Comparison of ENCODE assay signal across 17 cellular contexts in genomic region chr9:135244751-135245221, GRCh38.
DNase-seq lines count a peak whose midpoint lies in the region; ATAC-seq and TF ChIP-seq lines count a peak whose summit lies in the region.
"Had no signal": no experiment of that assay in that cellular context is flagged by ENCODE, and none has a peak within 500 bp of the region (broad histone marks: within the 10 kb centered on the region; RNA-seq: fewer than 3 reads in every experiment).

No MANE protein-coding gene starts in this region.

- no peak overlapping the region for H3T11ph ChIP-seq in H9 (ENCODE audit: low read length)

- H3K4me1 ChIP-seq in BLaER1 treated with 17β-estradiol and CSF1 and Interleukin-3, amounts not matched to agents 10 nM and 100 nM = peaks cover 7 to 85% (median 80%) of the 10 kb centered on the region in 10 experiments; a peak in 19 of 20 replicates
- H3K4me1 ChIP-seq in neural progenitor cell (no peaks in the 10 kb centered on the region), H9 (ENCODE audit: insufficient read depth, low read length) (no peaks in the 10 kb centered on the region; the same call in 1 of the 2 replicates)
- H3K4me1 ChIP-seq: ascending aorta, gastrocnemius medialis had no signal

- no peak overlapping the region for H3K56ac ChIP-seq in H9 (ENCODE audit: insufficient read length, low read depth, low read length)

- H3K9ac ChIP-seq in BLaER1 treated with 17β-estradiol and CSF1 and Interleukin-3, amounts not matched to agents 10 nM and 100 nM = peak overlapping the region in 1 of 11 experiments; percentile 9; a peak in 1 of 22 replicates
- H3K9ac ChIP-seq in neural progenitor cell (no peak overlapping the region), H9 (ENCODE audit: extremely low read depth, insufficient read length, low read length) (no peak overlapping the region)

- no peak overlapping the region for H3K27ac ChIP-seq in BLaER1 treated with 17β-estradiol and CSF1 and Interleukin-3, amounts not matched to agents 10 nM and 100 nM
- no peak overlapping the region for H3K27ac ChIP-seq in neural progenitor cell
- H3K27ac ChIP-seq in H9 (ENCODE audit: insufficient read length, low read depth, low read length) = no peak overlapping the region
- H3K27ac ChIP-seq: ascending aorta, gastrocnemius medialis had no signal

- H3K9me3 ChIP-seq in BLaER1 treated with 17β-estradiol and CSF1 and Interleukin-3, amounts not matched to agents 10 nM and 100 nM (replicated peaks in 1 of 11) = no peaks in the 10 kb centered on the region
- H3K9me3 ChIP-seq in neural progenitor cell (ENCODE audit: low read depth) (no peaks in the 10 kb centered on the region), H9 (ENCODE audit: control insufficient read depth, low read depth, low read length) (no peaks in the 10 kb centered on the region)
- H3K9me3 ChIP-seq: ascending aorta, gastrocnemius medialis had no signal

- no peaks in the 10 kb centered on the region for H3K79me2 ChIP-seq in neural progenitor cell (ENCODE audit: low read depth)
- H3K79me2 ChIP-seq in H9 (ENCODE audit: insufficient read depth, low read length) = no peaks in the 10 kb centered on the region

- peak overlapping the region in 9 of 11 experiments; percentile 12 to 94 (median 72); a peak in 17 of 22 replicates for H3K4me2 ChIP-seq in BLaER1 treated with 17β-estradiol and CSF1 and Interleukin-3, amounts not matched to agents 10 nM and 100 nM
- H3K4me2 ChIP-seq in neural progenitor cell = no peak overlapping the region
- H3K4me2 ChIP-seq in H9 (ENCODE audit: insufficient read depth, insufficient read length, low read length) = no peak overlapping the region

- ATAC-seq in esophagus mucosa = peak; percentile 17
- ATAC-seq in effector memory CD8-positive, alpha-beta T cell (replicated peaks) = no peak
- no peak for ATAC-seq in stimulated activated memory B cell treated with anti-CD40 and anti-IgM and Interleukin-4, amounts not matched to agents 10 μg/mL and 1 μg/mL and 100 μg/mL, for 72 hours
- ATAC-seq: activated CD4-positive, CD25-positive, alpha-beta regulatory T cell treated with anti-CD3 and anti-CD28 coated beads, Interleukin-2, amount 50 U/mL, for 24 hours; gastrocnemius medialis; natural killer cell treated with Interleukin-12 subunit alpha and Interleukin-12 subunit beta and Interleukin-15 and Interleukin-18, amount 100 ng/mL, for 72 hours; T-helper 17 cell had no signal

- H3K23me2 ChIP-seq in H9 (ENCODE audit: insufficient read length, low read depth, low read length, poor library complexity, severe bottlenecking) = no peaks in the 10 kb centered on the region

- no peak overlapping the region for H2BK5ac ChIP-seq in H9 (ENCODE audit: insufficient read length, low read length)

- H3K27ac Mint-ChIP-seq in neural progenitor cell = peak overlapping the region; percentile 82
- H3K27ac Mint-ChIP-seq in H9 = no peak overlapping the region
- H3K27ac Mint-ChIP-seq in effector memory CD8-positive, alpha-beta T cell = no peak overlapping the region
- no peak overlapping the region for H3K27ac Mint-ChIP-seq in stimulated activated memory B cell treated with anti-CD40 and anti-IgM and Interleukin-4, amounts not matched to agents 10 μg/mL and 1 μg/mL and 100 μg/mL, for 72 hours
- H3K27ac Mint-ChIP-seq: memory B cell; natural killer cell treated with Interleukin-12 subunit alpha and Interleukin-12 subunit beta and Interleukin-15 and Interleukin-18, amount 100 ng/mL, for 72 hours; T-helper 17 cell had no signal

- H3K4me1 Mint-ChIP-seq in neural progenitor cell (peaks cover 11% of the 10 kb centered on the region), H9 (peaks cover 17 to 24% of the 10 kb centered on the region in 2 experiments)
- peaks cover 0 to 1% of the 10 kb centered on the region in 2 donors for H3K4me1 Mint-ChIP-seq in effector memory CD8-positive, alpha-beta T cell (ENCODE audit: low read depth in 2 of 2)
- H3K4me1 Mint-ChIP-seq in stimulated activated memory B cell treated with anti-CD40 and anti-IgM and Interleukin-4, amounts not matched to agents 10 μg/mL and 1 μg/mL and 100 μg/mL, for 72 hours = no peaks in the 10 kb centered on the region

- peaks cover 0 to 36% (median 0%) of the 10 kb centered on the region in 11 experiments; a peak in 4 of 22 replicates for H4K20me1 ChIP-seq in BLaER1 treated with 17β-estradiol and CSF1 and Interleukin-3, amounts not matched to agents 10 nM and 100 nM
- H4K20me1 ChIP-seq in neural progenitor cell (ENCODE audit: low read depth) = no peaks in the 10 kb centered on the region
- no peaks in the 10 kb centered on the region for H4K20me1 ChIP-seq in H9 (ENCODE audit: control insufficient read depth, insufficient read depth, insufficient read length)

- no peak overlapping the region for H4K8ac ChIP-seq in H9 (replicated peaks; ENCODE audit: insufficient read length, low read depth, low read length)

- DNase-seq in NCI-H1694 treated with DMSO at 0.1 percent for 48 hours (lab: John Stamatoyannopoulos, UW) = peak; percentile 79
- DNase-seq in neural progenitor cell (ENCODE audit: low spot score) = no peak
- no peak for DNase-seq in H9
- DNase-seq in activated CD4-positive, alpha-beta T cell treated with anti-CD3 and anti-CD28 coated beads, Interleukin-2, amount 50 U/mL, for 1 hour = no peak
- DNase-seq in effector memory CD8-positive, alpha-beta T cell = no peak
- DNase-seq: COR-L47, cortex of kidney, gastrocnemius medialis, H7, T-helper 17 cell had no signal

- H3K4me3 ChIP-seq in BLaER1 treated with 17β-estradiol and CSF1 and Interleukin-3, amounts not matched to agents 10 nM and 100 nM = no peak overlapping the region
- H3K4me3 ChIP-seq in neural progenitor cell = no peak overlapping the region
- H3K4me3 ChIP-seq: ascending aorta, gastrocnemius medialis had no signal

- no peaks in the 10 kb centered on the region for H3K79me1 ChIP-seq in H9 (ENCODE audit: insufficient read depth, low read depth, low read length, poor library complexity, severe bottlenecking)

- H2BK20ac ChIP-seq in H9 (ENCODE audit: low read depth, low read length, poor library complexity, severe bottlenecking) = no peak overlapping the region

- no peak overlapping the region for H2AK5ac ChIP-seq in H9 (ENCODE audit: insufficient read length, low read length)

- H3K27me3 Mint-ChIP-seq in neural progenitor cell (ENCODE audit: insufficient read depth, low read depth) (peaks cover 8% of the 10 kb centered on the region), H9 (ENCODE audit: low read depth) (peaks cover 5% of the 10 kb centered on the region)
- peaks cover 33 to 67% of the 10 kb centered on the region in 2 donors for H3K27me3 Mint-ChIP-seq in effector memory CD8-positive, alpha-beta T cell
- peaks cover 37% of the 10 kb centered on the region for H3K27me3 Mint-ChIP-seq in stimulated activated memory B cell treated with anti-CD40 and anti-IgM and Interleukin-4, amounts not matched to agents 10 μg/mL and 1 μg/mL and 100 μg/mL, for 72 hours

- no peaks in the 10 kb centered on the region for H3K9me3 Mint-ChIP-seq in neural progenitor cell
- H3K9me3 Mint-ChIP-seq in H9 = no peaks in the 10 kb centered on the region
- no peaks in the 10 kb centered on the region for H3K9me3 Mint-ChIP-seq in effector memory CD8-positive, alpha-beta T cell
- no peaks in the 10 kb centered on the region for H3K9me3 Mint-ChIP-seq in stimulated activated memory B cell treated with anti-CD40 and anti-IgM and Interleukin-4, amounts not matched to agents 10 μg/mL and 1 μg/mL and 100 μg/mL, for 72 hours
- H3K9me3 Mint-ChIP-seq: natural killer cell treated with Interleukin-12 subunit alpha and Interleukin-12 subunit beta and Interleukin-15 and Interleukin-18, amount 100 ng/mL, for 72 hours had no signal

- H2AFZ ChIP-seq in neural progenitor cell (replicated peaks) (no peak overlapping the region), H9 (ENCODE audit: low read length) (no peak overlapping the region)

- no peaks in the 10 kb centered on the region for H3F3A ChIP-seq in neural progenitor cell (ENCODE audit: low read depth)

- no peak overlapping the region for H3K14ac ChIP-seq in H9 (ENCODE audit: insufficient read depth, low read length)

- no peak overlapping the region for H3K4me3 Mint-ChIP-seq in neural progenitor cell
- no peak overlapping the region for H3K4me3 Mint-ChIP-seq in H9
- H3K4me3 Mint-ChIP-seq in effector memory CD8-positive, alpha-beta T cell = no peak overlapping the region
- H3K4me3 Mint-ChIP-seq in stimulated activated memory B cell treated with anti-CD40 and anti-IgM and Interleukin-4, amounts not matched to agents 10 μg/mL and 1 μg/mL and 100 μg/mL, for 72 hours = no peak overlapping the region
- H3K4me3 Mint-ChIP-seq: memory B cell; natural killer cell treated with Interleukin-12 subunit alpha and Interleukin-12 subunit beta and Interleukin-15 and Interleukin-18, amount 100 ng/mL, for 72 hours; T-helper 17 cell had no signal

- H3K27me3 ChIP-seq in BLaER1 treated with 17β-estradiol and CSF1 and Interleukin-3, amounts not matched to agents 10 nM and 100 nM = peaks cover 0 to 14% (median 9%) of the 10 kb centered on the region in 11 experiments; a peak in 8 of 22 replicates
- no peaks in the 10 kb centered on the region for H3K27me3 ChIP-seq in neural progenitor cell
- no peaks in the 10 kb centered on the region for H3K27me3 ChIP-seq in H9 (ENCODE audit: insufficient read depth, low read length)
- H3K27me3 ChIP-seq: ascending aorta had no signal

- H2BK12ac ChIP-seq in H9 (ENCODE audit: insufficient read length, low read depth, low read length) = no peak overlapping the region

- TF ChIP-seq CTCF in neural progenitor cell (IDR thresholded peaks at IDR 0.05) (no peak), H9 (conservative IDR thresholded peaks at IDR 0.05) (no peak)

- no peak overlapping the region for H3K18ac ChIP-seq in H9 (ENCODE audit: insufficient read length, low read depth, low read length)

- no peak overlapping the region for H3K23ac ChIP-seq in H9 (ENCODE audit: insufficient read length, low read depth, low read length)

- no peak overlapping the region for H4K91ac ChIP-seq in H9 (ENCODE audit: insufficient read length, low read depth, low read length)

- no CpG with 5 or more reads among the region's 16 CpGs for WGBS in H9 (ENCODE audit: extremely low coverage, insufficient read length, low lambda C conversion rate)

- no peaks in the 10 kb centered on the region for H3K36me3 ChIP-seq in BLaER1 treated with 17β-estradiol and CSF1 and Interleukin-3, amounts not matched to agents 10 nM and 100 nM
- no peaks in the 10 kb centered on the region for H3K36me3 ChIP-seq in neural progenitor cell
- H3K36me3 ChIP-seq: ascending aorta, gastrocnemius medialis had no signal

- no peaks in the 10 kb centered on the region for H3K36me3 Mint-ChIP-seq in neural progenitor cell
- H3K36me3 Mint-ChIP-seq in H9 (ENCODE audit: insufficient read depth in 1 of 3, low read depth in 3 of 3) = no peaks in the 10 kb centered on the region
- no peaks in the 10 kb centered on the region for H3K36me3 Mint-ChIP-seq in effector memory CD8-positive, alpha-beta T cell (ENCODE audit: insufficient read depth)
- H3K36me3 Mint-ChIP-seq in stimulated activated memory B cell treated with anti-CD40 and anti-IgM and Interleukin-4, amounts not matched to agents 10 μg/mL and 1 μg/mL and 100 μg/mL, for 72 hours = no peaks in the 10 kb centered on the region
- H3K36me3 Mint-ChIP-seq: memory B cell; natural killer cell treated with Interleukin-12 subunit alpha and Interleukin-12 subunit beta and Interleukin-15 and Interleukin-18, amount 100 ng/mL, for 72 hours had no signal

- H4K5ac ChIP-seq in H9 (ENCODE audit: insufficient read length, low read depth, low read length) = no peak overlapping the region

- no peak overlapping the region for H3K4ac ChIP-seq in H9 (ENCODE audit: low read depth, low read length)

- no peak overlapping the region for H2BK120ac ChIP-seq in H9 (ENCODE audit: low read depth, low read length, poor library complexity, severe bottlenecking)

- no peak overlapping the region for H2BK15ac ChIP-seq in H9 (ENCODE audit: low read depth, low read length)

Comparison
In these comparisons a context has a peak if more than half of its experiments do, and no peak if none do; other contexts are left out.
1. H3K4me2 ChIP-seq: peak in BLaER1 treated with 17β-estradiol and CSF1 and Interleukin-3, amounts not matched to agents 10 nM and 100 nM (9 of 11); none in neural progenitor cell (single experiment) and H9 (single experiment).